Comparison of ENCODE assay signal across 9 cellular contexts in the genomic region with DNA sequence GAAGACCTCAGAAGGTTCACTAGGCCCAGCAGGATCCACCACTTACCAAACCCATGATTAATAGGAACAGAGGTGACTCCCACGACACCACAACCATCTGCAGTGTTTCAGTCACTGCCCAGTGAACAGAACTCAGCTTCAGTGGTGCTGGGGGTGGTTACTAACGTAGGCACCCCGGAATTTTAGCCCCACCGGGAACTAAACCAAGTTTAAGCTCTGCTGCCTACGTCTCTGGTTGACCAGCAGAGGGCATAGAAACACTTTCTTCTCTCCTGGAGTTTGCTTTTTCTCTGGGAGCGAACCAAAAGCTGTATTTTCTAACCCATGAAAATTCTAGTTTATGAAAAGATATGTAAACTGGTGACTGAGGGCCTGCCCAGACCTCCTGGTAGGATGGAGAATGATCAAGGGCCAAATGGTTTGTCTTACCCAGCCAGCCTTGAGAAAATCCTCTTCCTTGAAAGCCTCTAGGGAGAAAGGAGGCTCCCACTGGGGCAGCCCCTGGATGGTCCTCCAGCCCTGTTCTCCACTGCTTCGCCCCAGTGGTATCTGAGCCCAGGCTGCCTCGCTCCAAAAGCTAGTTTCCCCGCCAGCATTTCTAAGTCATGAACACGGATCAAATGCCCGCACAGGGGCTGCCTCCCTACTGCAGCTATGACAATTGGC.
A peak's percentile ranks its signal among the peaks of the same experiment; 100 is the strongest.
DNase-seq lines count a peak whose midpoint lies in the region; ATAC-seq and TF ChIP-seq lines count a peak whose summit lies in the region.
"Had no signal": no experiment of that assay in that cellular context is flagged by ENCODE, and none has a peak within 500 bp of the region (broad histone marks: within the 10 kb centered on the region; RNA-seq: fewer than 3 reads in every experiment).

No MANE protein-coding gene starts in this region.

- no peaks in the 10 kb centered on the region for H3K36me3 ChIP-seq in psoas muscle (ENCODE audit: insufficient read depth in 1 of 2, low read depth in 1 of 2)
- H3K36me3 ChIP-seq: vagina had no signal

- DNase-seq in AML-193 (lab: John Stamatoyannopoulos, UW) (peak; percentile 26 to 38), GM13977 (ENCODE audit: low spot score) (no peak), RPMI8226 (peak; percentile 13), fibroblast of peridontal ligament (ENCODE audit: extremely low read depth) (peak; percentile 81), psoas muscle (no peak), NCI-H2029 (lab: John Stamatoyannopoulos, UW) (no peak), omental fat pad (ENCODE audit: low spot score) (no peak), GM19238 (ENCODE audit: insufficient read length, low spot score) (no peak)

- TF ChIP-seq CTCF in GM13977 (IDR thresholded peaks at IDR 0.05; ENCODE audit: extremely low read depth, insufficient read depth, missing control alignments): peak; percentile 63
- peak; percentile 59 for TF ChIP-seq CTCF in psoas muscle (IDR thresholded peaks at IDR 0.05)
- no peak for TF ChIP-seq CTCF in omental fat pad (IDR thresholded peaks at IDR 0.05)

- in situ Hi-C loops in GM13977 (cut with MboI; ENCODE audit: low pct_unique_long_range_greater_than_20kb, low sequenced_read_pairs, unreplicated experiment): loop anchor here (5.0 kb wide), 1 partner anchor 383 kb away; no protein-coding TSS in a partner anchor

- peaks cover 2% of the 10 kb centered on the region for H3K4me1 ChIP-seq in psoas muscle
- H3K4me1 ChIP-seq: vagina had no signal

- ATAC-seq in psoas muscle: peak in 2 of 4 donors; percentile 37 to 46
- no peak for ATAC-seq in omental fat pad (ENCODE audit: low FRiP score)

- 38 to 40% (median 38%) methylated on average over 11 of the region's 11 CpGs for WGBS in psoas muscle, 3 donors

- H3K27ac ChIP-seq in psoas muscle: no peak overlapping the region
- H3K27ac ChIP-seq: vagina had no signal

- H3K4me3 ChIP-seq in psoas muscle: no peak overlapping the region
- H3K4me3 ChIP-seq: vagina had no signal

- H3K9me3 ChIP-seq in psoas muscle: no peaks in the 10 kb centered on the region
- H3K9me3 ChIP-seq: vagina had no signal

- H3K27me3 ChIP-seq in psoas muscle (ENCODE audit: insufficient read depth in 3 of 3, low read length in 2 of 3): no peaks in the 10 kb centered on the region
- H3K27me3 ChIP-seq: vagina had no signal

- intact Hi-C loops in psoas muscle (cut with DNase I): loop anchor here in 1 of 2 donors (2.0 kb wide), 1 partner anchor 435 kb away; no protein-coding TSS in a partner anchor

Comparison
In these comparisons a context has a peak if more than half of its experiments do, and no peak if none do; other contexts are left out.
1. DNase-seq: peak in AML-193 (2 of 2), RPMI8226 (single experiment) and fibroblast of peridontal ligament (single experiment); none in GM13977 (single experiment), psoas muscle (0 of 2), NCI-H2029 (single experiment), omental fat pad (single experiment) and GM19238 (single experiment).
2. CTCF ChIP-seq: peak in GM13977 (single experiment) and psoas muscle (single experiment); none in omental fat pad (0 of 3).